ENCODE assay signal across 1 cellular context in the genomic region with DNA sequence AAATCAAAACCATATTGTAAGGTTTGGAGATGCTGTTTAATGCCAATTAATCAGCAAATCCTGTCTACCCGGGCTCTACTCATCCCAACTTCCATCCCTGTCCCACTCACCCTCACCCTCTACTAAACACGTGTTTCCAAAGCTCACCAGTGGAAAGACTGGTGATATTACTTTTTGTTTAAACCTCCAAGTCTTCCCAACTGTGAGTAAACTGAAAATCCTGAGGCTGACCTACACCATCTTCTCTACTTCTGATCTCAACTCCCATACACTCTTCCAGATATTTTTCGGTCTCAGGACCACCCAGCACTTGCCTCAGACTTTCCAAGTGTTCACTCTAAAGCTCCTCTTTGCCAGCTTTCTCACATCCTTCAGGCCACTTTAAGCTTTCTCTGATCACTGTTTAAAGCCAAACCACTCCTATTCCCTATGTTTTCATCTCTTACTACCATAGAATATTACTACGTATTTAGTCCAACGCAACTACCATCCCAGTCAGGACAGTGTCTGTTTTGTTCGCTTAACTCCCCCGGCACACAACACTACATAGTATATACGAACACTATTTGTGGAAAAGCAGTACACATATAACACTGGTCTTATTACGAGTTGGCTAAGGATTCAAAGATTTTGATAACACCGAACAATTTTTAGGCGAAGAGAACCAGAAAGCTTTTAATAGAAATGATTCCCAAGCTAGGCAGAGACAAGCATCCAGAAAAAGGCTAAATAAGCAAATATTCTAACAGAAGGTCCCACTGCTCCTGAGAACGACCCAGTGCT.
A peak's percentile ranks its signal among the peaks of the same experiment; 100 is the strongest.
TF ChIP-seq lines count a peak whose summit lies in the region.

No MANE protein-coding gene starts in this region.

TF ChIP-seq in HepG2, 621 proteins besides CTCF, POLR2A, EP300 and RAD21:
- no peak for TF ChIP-seq ZNF761 (CRISPR knock-in tag; conservative IDR thresholded peaks at IDR 0.05)
- TF ChIP-seq PHF21A (CRISPR knock-in tag; IDR thresholded peaks at IDR 0.05), result no peak
- TF ChIP-seq DPF2 (CRISPR knock-in tag; IDR thresholded peaks at IDR 0.05; ENCODE audit: borderline replicate concordance, low read depth), result no peak
- 0 out of 2 replicates have a peak, but pooled peaks have one; percentile 9 for TF ChIP-seq SMAD3 (CRISPR knock-in tag; IDR thresholded peaks at IDR 0.05)
- no peak for TF ChIP-seq HHEX (CRISPR knock-in tag; IDR thresholded peaks at IDR 0.05)
- TF ChIP-seq ZKSCAN5 (CRISPR knock-in tag; IDR thresholded peaks at IDR 0.05), result no peak
- no peak for TF ChIP-seq ZMYM2 (CRISPR knock-in tag; IDR thresholded peaks at IDR 0.05)
- no peak for TF ChIP-seq PHF5A (CRISPR knock-in tag; IDR thresholded peaks at IDR 0.05; ENCODE audit: low read depth, unreplicated experiment)
- no peak for TF ChIP-seq ZNF550 (CRISPR knock-in tag; IDR thresholded peaks at IDR 0.05; ENCODE audit: borderline replicate concordance)
- TF ChIP-seq CBX1 (IDR thresholded peaks at IDR 0.05; ENCODE audit: low read depth), result no peak
- no peak for TF ChIP-seq NFYB (CRISPR knock-in tag; IDR thresholded peaks at IDR 0.05)
- no peak for TF ChIP-seq CBFB (CRISPR knock-in tag; IDR thresholded peaks at IDR 0.05)
- no peak for TF ChIP-seq ZNF337 (CRISPR knock-in tag; IDR thresholded peaks at IDR 0.05; ENCODE audit: borderline replicate concordance, low read depth)
- peak; percentile 11; the same call in 1 of the 2 replicates for TF ChIP-seq ZNF20 (CRISPR knock-in tag; IDR thresholded peaks at IDR 0.05)
- peak; percentile 66 for TF ChIP-seq U2AF1 (optimal IDR thresholded peaks at IDR 0.05; ENCODE audit: low read depth, low read length)
- no peak for TF ChIP-seq ZNF44 (CRISPR knock-in tag; IDR thresholded peaks at IDR 0.05)
- TF ChIP-seq PRPF4 (IDR thresholded peaks at IDR 0.05; ENCODE audit: low read depth, low read length, poor library complexity, severe bottlenecking), result no peak
- TF ChIP-seq, protein P1, sequence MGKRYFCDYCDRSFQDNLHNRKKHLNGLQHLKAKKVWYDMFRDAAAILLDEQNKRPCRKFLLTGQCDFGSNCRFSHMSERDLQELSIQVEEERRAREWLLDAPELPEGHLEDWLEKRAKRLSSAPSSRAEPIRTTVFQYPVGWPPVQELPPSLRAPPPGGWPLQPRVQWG (CRISPR knock-in tag; IDR thresholded peaks at IDR 0.05; ENCODE audit: borderline replicate concordance, low read depth), result no peak
- no peak for TF ChIP-seq RXRB (CRISPR knock-in tag; IDR thresholded peaks at IDR 0.05; ENCODE audit: borderline replicate concordance)
- TF ChIP-seq ZNF709 (CRISPR knock-in tag; IDR thresholded peaks at IDR 0.05), result 0 out of 2 replicates have a peak, but pooled peaks have one; percentile 4
- TF ChIP-seq MAFK (conservative IDR thresholded peaks at IDR 0.05 in 1 of 2, IDR thresholded peaks at IDR 0.05 in 1 of 2; ENCODE audit: low read length in 2 of 2), result peak; percentile 24 to 32; a peak in 1 of 4 replicates
- 0 out of 2 replicates have a peak, but pooled peaks have one; percentile 5 for TF ChIP-seq ZNF205 (CRISPR knock-in tag; IDR thresholded peaks at IDR 0.05)
- TF ChIP-seq, protein P2, sequence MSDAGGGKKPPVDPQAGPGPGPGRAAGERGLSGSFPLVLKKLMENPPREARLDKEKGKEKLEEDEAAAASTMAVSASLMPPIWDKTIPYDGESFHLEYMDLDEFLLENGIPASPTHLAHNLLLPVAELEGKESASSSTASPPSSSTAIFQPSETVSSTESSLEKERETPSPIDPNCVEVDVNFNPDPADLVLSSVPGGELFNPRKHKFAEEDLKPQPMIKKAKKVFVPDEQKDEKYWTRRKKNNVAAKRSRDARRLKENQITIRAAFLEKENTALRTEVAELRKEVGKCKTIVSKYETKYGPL (CRISPR knock-in tag; IDR thresholded peaks at IDR 0.05), result no peak
- TF ChIP-seq ZSCAN12 (CRISPR knock-in tag; IDR thresholded peaks at IDR 0.05), result no peak
- no peak for TF ChIP-seq MAFF (IDR thresholded peaks at IDR 0.05; ENCODE audit: low read depth, low read length)
- TF ChIP-seq, protein P3, sequence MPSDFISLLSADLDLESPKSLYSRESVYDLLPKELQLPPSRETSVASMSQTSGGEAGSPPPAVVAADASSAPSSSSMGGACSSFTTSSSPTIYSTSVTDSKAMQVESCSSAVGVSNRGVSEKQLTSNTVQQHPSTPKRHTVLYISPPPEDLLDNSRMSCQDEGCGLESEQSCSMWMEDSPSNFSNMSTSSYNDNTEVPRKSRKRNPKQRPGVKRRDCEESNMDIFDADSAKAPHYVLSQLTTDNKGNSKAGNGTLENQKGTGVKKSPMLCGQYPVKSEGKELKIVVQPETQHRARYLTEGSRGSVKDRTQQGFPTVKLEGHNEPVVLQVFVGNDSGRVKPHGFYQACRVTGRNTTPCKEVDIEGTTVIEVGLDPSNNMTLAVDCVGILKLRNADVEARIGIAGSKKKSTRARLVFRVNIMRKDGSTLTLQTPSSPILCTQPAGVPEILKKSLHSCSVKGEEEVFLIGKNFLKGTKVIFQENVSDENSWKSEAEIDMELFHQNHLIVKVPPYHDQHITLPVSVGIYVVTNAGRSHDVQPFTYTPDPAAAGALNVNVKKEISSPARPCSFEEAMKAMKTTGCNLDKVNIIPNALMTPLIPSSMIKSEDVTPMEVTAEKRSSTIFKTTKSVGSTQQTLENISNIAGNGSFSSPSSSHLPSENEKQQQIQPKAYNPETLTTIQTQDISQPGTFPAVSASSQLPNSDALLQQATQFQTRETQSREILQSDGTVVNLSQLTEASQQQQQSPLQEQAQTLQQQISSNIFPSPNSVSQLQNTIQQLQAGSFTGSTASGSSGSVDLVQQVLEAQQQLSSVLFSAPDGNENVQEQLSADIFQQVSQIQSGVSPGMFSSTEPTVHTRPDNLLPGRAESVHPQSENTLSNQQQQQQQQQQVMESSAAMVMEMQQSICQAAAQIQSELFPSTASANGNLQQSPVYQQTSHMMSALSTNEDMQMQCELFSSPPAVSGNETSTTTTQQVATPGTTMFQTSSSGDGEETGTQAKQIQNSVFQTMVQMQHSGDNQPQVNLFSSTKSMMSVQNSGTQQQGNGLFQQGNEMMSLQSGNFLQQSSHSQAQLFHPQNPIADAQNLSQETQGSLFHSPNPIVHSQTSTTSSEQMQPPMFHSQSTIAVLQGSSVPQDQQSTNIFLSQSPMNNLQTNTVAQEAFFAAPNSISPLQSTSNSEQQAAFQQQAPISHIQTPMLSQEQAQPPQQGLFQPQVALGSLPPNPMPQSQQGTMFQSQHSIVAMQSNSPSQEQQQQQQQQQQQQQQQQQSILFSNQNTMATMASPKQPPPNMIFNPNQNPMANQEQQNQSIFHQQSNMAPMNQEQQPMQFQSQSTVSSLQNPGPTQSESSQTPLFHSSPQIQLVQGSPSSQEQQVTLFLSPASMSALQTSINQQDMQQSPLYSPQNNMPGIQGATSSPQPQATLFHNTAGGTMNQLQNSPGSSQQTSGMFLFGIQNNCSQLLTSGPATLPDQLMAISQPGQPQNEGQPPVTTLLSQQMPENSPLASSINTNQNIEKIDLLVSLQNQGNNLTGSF (CRISPR knock-in tag; IDR thresholded peaks at IDR 0.05), result no peak
- no peak for TF ChIP-seq ZNF296 (CRISPR knock-in tag; conservative IDR thresholded peaks at IDR 0.05)
- no peak for TF ChIP-seq GATAD2A (CRISPR knock-in tag; IDR thresholded peaks at IDR 0.05)
- TF ChIP-seq, protein P4, sequence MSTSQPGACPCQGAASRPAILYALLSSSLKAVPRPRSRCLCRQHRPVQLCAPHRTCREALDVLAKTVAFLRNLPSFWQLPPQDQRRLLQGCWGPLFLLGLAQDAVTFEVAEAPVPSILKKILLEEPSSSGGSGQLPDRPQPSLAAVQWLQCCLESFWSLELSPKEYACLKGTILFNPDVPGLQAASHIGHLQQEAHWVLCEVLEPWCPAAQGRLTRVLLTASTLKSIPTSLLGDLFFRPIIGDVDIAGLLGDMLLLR (CRISPR knock-in tag; IDR thresholded peaks at IDR 0.05), result no peak
- TF ChIP-seq, protein P5, sequence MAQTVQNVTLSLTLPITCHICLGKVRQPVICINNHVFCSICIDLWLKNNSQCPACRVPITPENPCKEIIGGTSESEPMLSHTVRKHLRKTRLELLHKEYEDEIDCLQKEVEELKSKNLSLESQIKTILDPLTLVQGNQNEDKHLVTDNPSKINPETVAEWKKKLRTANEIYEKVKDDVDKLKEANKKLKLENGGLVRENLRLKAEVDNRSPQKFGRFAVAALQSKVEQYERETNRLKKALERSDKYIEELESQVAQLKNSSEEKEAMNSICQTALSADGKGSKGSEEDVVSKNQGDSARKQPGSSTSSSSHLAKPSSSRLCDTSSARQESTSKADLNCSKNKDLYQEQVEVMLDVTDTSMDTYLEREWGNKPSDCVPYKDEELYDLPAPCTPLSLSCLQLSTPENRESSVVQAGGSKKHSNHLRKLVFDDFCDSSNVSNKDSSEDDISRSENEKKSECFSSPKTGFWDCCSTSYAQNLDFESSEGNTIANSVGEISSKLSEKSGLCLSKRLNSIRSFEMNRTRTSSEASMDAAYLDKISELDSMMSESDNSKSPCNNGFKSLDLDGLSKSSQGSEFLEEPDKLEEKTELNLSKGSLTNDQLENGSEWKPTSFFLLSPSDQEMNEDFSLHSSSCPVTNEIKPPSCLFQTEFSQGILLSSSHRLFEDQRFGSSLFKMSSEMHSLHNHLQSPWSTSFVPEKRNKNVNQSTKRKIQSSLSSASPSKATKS (CRISPR knock-in tag; IDR thresholded peaks at IDR 0.05), result 0 out of 2 replicates have a peak, but pooled peaks have one; percentile 12
- no peak for TF ChIP-seq ZNF768 (CRISPR knock-in tag; IDR thresholded peaks at IDR 0.05)
- no peak for TF ChIP-seq TRIM24 (CRISPR knock-in tag; IDR thresholded peaks at IDR 0.05)
- TF ChIP-seq ELF1 (CRISPR knock-in tag; IDR thresholded peaks at IDR 0.05), result no peak
- TF ChIP-seq, protein P6, sequence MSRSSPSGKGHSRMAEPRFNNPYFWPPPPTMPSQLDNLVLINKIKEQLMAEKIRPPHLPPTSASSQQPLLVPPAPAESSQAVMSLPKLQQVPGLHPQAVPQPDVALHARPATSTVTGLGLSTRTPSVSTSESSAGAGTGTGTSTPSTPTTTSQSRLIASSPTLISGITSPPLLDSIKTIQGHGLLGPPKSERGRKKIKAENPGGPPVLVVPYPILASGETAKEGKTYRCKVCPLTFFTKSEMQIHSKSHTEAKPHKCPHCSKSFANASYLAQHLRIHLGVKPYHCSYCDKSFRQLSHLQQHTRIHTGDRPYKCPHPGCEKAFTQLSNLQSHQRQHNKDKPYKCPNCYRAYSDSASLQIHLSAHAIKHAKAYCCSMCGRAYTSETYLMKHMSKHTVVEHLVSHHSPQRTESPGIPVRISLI (CRISPR knock-in tag; IDR thresholded peaks at IDR 0.05; ENCODE audit: borderline replicate concordance), result no peak
- TF ChIP-seq ZZZ3 (CRISPR knock-in tag; IDR thresholded peaks at IDR 0.05; ENCODE audit: borderline replicate concordance), result no peak
- no peak for TF ChIP-seq HMG20B (CRISPR knock-in tag; conservative IDR thresholded peaks at IDR 0.05)
- no peak for TF ChIP-seq SETDB1 (CRISPR knock-in tag; IDR thresholded peaks at IDR 0.05; ENCODE audit: borderline replicate concordance)
- no peak for TF ChIP-seq SMYD3 (CRISPR knock-in tag; IDR thresholded peaks at IDR 0.05)
- 0 out of 2 replicates have a peak, but pooled peaks have one; percentile 30 for TF ChIP-seq ARNT2 (CRISPR knock-in tag; IDR thresholded peaks at IDR 0.05; ENCODE audit: low read depth)
- TF ChIP-seq ZNF207 (IDR thresholded peaks at IDR 0.05; ENCODE audit: borderline replicate concordance), result no peak
- TF ChIP-seq KDM3A (CRISPR knock-in tag; IDR thresholded peaks at IDR 0.05; ENCODE audit: low read depth), result no peak
- no peak for TF ChIP-seq ZNF430 (CRISPR knock-in tag; IDR thresholded peaks at IDR 0.05)
- TF ChIP-seq PCBP1 (IDR thresholded peaks at IDR 0.05; ENCODE audit: borderline replicate concordance, low read depth, low read length), result no peak
- peak; percentile 58; the same call in 1 of the 2 replicates for TF ChIP-seq ZNF235 (CRISPR knock-in tag; IDR thresholded peaks at IDR 0.05; ENCODE audit: borderline replicate concordance)
